ENCODE assay signal across 19 cellular contexts in genomic region chr16:59973966-59974365, GRCh38.
DNase-seq lines count a peak whose midpoint lies in the region; ATAC-seq and TF ChIP-seq lines count a peak whose summit lies in the region.
"Had no signal": no experiment of that assay in that cellular context is flagged by ENCODE, and none has a peak within 500 bp of the region (broad histone marks: within the 10 kb centered on the region; RNA-seq: fewer than 3 reads in every experiment).

No MANE protein-coding gene starts in this region.

- CTCF ChIA-PET in RWPE1 (lab: Yijun Ruan, JAX): no interaction called here

- no peak for TF ChIP-seq CTCF in RWPE1 (conservative IDR thresholded peaks at IDR 0.05; ENCODE audit: low read depth)

- POLR2A ChIA-PET in RWPE1 (lab: Yijun Ruan, JAX; ENCODE audit: low non-redundant PET): no interaction called here

- DNase-seq in HPDE6-E6E7 (ENCODE audit: extremely low spot score): peak; percentile 82
- peak; percentile 48 for DNase-seq in RWPE1 (ENCODE audit: low spot score)
- peak; percentile 13 for DNase-seq in stromal cell of bone marrow (ENCODE audit: low read depth)
- no peak for DNase-seq in NCI-H1930 (lab: John Stamatoyannopoulos, UW)
- no peak for DNase-seq in HT-29 (ENCODE audit: low spot score)
- no peak for DNase-seq in anterior cingulate cortex (lab: John Stamatoyannopoulos, UW)
- DNase-seq: CD8-positive, alpha-beta memory T cell; DMS 273 treated with DMSO at 0.1 percent for 48 hours; NCI-H1417 treated with DMSO at 0.1 percent for 48 hours; NCI-H2081 treated with DMSO at 0.1 percent for 48 hours; NCI-H2227 treated with DMSO at 0.1 percent for 48 hours; NCI-H526; OCI-M1; T-helper 1 cell had no signal

- ATAC-seq in esophagus mucosa (peak; percentile 88), GM21576 (IDR thresholded peaks at IDR 0.05; ENCODE audit: unreplicated experiment) (no peak)
- ATAC-seq: HepG2, Right ventricle myocardium inferior had no signal

- H3K27ac ChIP-seq in RWPE1: no peak overlapping the region
- H3K27ac ChIP-seq: SK-N-MC had no signal

Comparison
In these comparisons a context has a peak if more than half of its experiments do, and no peak if none do; other contexts are left out.
1. DNase-seq: peak in HPDE6-E6E7 (single experiment), RWPE1 (single experiment) and stromal cell of bone marrow (single experiment); none in NCI-H1930 (0 of 2), HT-29 (single experiment) and anterior cingulate cortex (0 of 58).